Comparison of ENCODE assay signal across 12 cellular contexts in genomic region chr5:112004867-112005532, GRCh38.
DNase-seq lines count a peak whose midpoint lies in the region; ATAC-seq and TF ChIP-seq lines count a peak whose summit lies in the region.
"Had no signal": no experiment of that assay in that cellular context is flagged by ENCODE, and none has a peak within 500 bp of the region (broad histone marks: within the 10 kb centered on the region; RNA-seq: fewer than 3 reads in every experiment).

No MANE protein-coding gene starts in this region.

- no peaks in the 10 kb centered on the region for H3K36me3 ChIP-seq in stomach

- H3K4me3 ChIP-seq in fibroblast of the aortic adventitia (ENCODE audit: low read depth, low read length) (no peak overlapping the region), stomach (no peak overlapping the region)

- intact Hi-C loops in stomach (cut with DNase I; ENCODE audit: low total_unique reads) = no loop called here

- H3K4me3 Mint-ChIP-seq in stimulated activated effector memory CD8-positive, alpha-beta T cell treated with anti-CD3 and anti-CD28 coated beads, Interleukin-12 subunit alpha, Interleukin-12 subunit beta, amount 100 ng/mL, for 72 hours = no peak overlapping the region
- H3K4me3 Mint-ChIP-seq: neural crest cell; stimulated activated naive CD8-positive, alpha-beta T cell treated with anti-CD3 and anti-CD28 coated beads, Interleukin-15, Interleukin-2, amounts not matched to agents 100 ng/mL and 50 ng/mL, for 24 hours had no signal

- DNase-seq in fibroblast of the aortic adventitia (ENCODE audit: low read depth) (peak; percentile 55), stomach (no peak), NOMO-1 treated with DMSO at 0.1 percent for 48 hours (lab: John Stamatoyannopoulos, UW; ENCODE audit: unreplicated experiment) (no peak), SKM-1 treated with dmso at 0.1 percent for 144 hours (lab: John Stamatoyannopoulos, UW; ENCODE audit: unreplicated experiment) (no peak)
- no peak for DNase-seq in stimulated activated effector memory CD8-positive, alpha-beta T cell treated with anti-CD3 and anti-CD28 coated beads, Interleukin-12 subunit alpha, Interleukin-12 subunit beta, amount 100 ng/mL, for 72 hours (ENCODE audit: low spot score in 2 of 2)
- DNase-seq: NCI-H1092 had no signal

- H3K27ac ChIP-seq in stomach = no peak overlapping the region

- ATAC-seq in GM18498 (IDR thresholded peaks at IDR 0.05; ENCODE audit: unreplicated experiment) (peak; percentile 90), GM21619 (IDR thresholded peaks at IDR 0.05; ENCODE audit: unreplicated experiment) (peak; percentile 87), HG03457 (IDR thresholded peaks at IDR 0.05; ENCODE audit: unreplicated experiment) (peak; percentile 80)
- no peak for ATAC-seq in stimulated activated effector memory CD8-positive, alpha-beta T cell treated with anti-CD3 and anti-CD28 coated beads, Interleukin-12 subunit alpha, Interleukin-12 subunit beta, amount 100 ng/mL, for 72 hours
- ATAC-seq: activated CD4-positive, CD25-positive, alpha-beta regulatory T cell treated with anti-CD3 and anti-CD28 coated beads, Interleukin-2, amount 50 U/mL, for 24 hours had no signal

- H3K27ac Mint-ChIP-seq in stimulated activated effector memory CD8-positive, alpha-beta T cell treated with anti-CD3 and anti-CD28 coated beads, Interleukin-12 subunit alpha, Interleukin-12 subunit beta, amount 100 ng/mL, for 72 hours = no peak overlapping the region
- H3K27ac Mint-ChIP-seq: stimulated activated naive CD8-positive, alpha-beta T cell treated with anti-CD3 and anti-CD28 coated beads, Interleukin-15, Interleukin-2, amounts not matched to agents 100 ng/mL and 50 ng/mL, for 24 hours had no signal

- H3K9me3 Mint-ChIP-seq in stimulated activated effector memory CD8-positive, alpha-beta T cell treated with anti-CD3 and anti-CD28 coated beads, Interleukin-12 subunit alpha, Interleukin-12 subunit beta, amount 100 ng/mL, for 72 hours = no peaks in the 10 kb centered on the region
- H3K9me3 Mint-ChIP-seq: neural crest cell; stimulated activated naive CD8-positive, alpha-beta T cell treated with anti-CD3 and anti-CD28 coated beads, Interleukin-15, Interleukin-2, amounts not matched to agents 100 ng/mL and 50 ng/mL, for 24 hours had no signal

- no peaks in the 10 kb centered on the region for H3K27me3 ChIP-seq in stomach

- no peaks in the 10 kb centered on the region for H3K36me3 Mint-ChIP-seq in stimulated activated effector memory CD8-positive, alpha-beta T cell treated with anti-CD3 and anti-CD28 coated beads, Interleukin-12 subunit alpha, Interleukin-12 subunit beta, amount 100 ng/mL, for 72 hours

- 71 to 93% (median 76%) methylated on average over 1 of the region's 1 CpG for WGBS in stomach, 5 donors

- no peaks in the 10 kb centered on the region for H3K9me3 ChIP-seq in stomach

- H3K4me1 Mint-ChIP-seq in stimulated activated effector memory CD8-positive, alpha-beta T cell treated with anti-CD3 and anti-CD28 coated beads, Interleukin-12 subunit alpha, Interleukin-12 subunit beta, amount 100 ng/mL, for 72 hours = no peaks in the 10 kb centered on the region
- H3K4me1 Mint-ChIP-seq: neural crest cell had no signal

- TF ChIP-seq EP300 in stomach (IDR thresholded peaks at IDR 0.05) = no peak

- TF ChIP-seq CTCF in fibroblast of the aortic adventitia (IDR thresholded peaks at IDR 0.05; ENCODE audit: insufficient read depth, low read length) (no peak), stomach (IDR thresholded peaks at IDR 0.05) (no peak)

- no peaks in the 10 kb centered on the region for H3K4me1 ChIP-seq in stomach

- no peak for TF ChIP-seq POLR2A in stomach (IDR thresholded peaks at IDR 0.05)
